Comparison of ENCODE assay signal across 1 cellular context in genomic region chr4:25859429-25860148, GRCh38.
TF ChIP-seq lines count a peak whose summit lies in the region.

No MANE protein-coding gene starts in this region.

TF ChIP-seq in GM12878, 131 proteins besides CTCF, POLR2A, EP300 and RAD21:
- TF ChIP-seq IKZF2 (IDR thresholded peaks at IDR 0.05) (peak; percentile 48 to 55; a peak in 2 of 4 replicates), WRNIP1 (IDR thresholded peaks at IDR 0.05; ENCODE audit: borderline replicate concordance, low read depth, low read length) (no peak), HCFC1 (IDR thresholded peaks at IDR 0.05; ENCODE audit: low read length) (no peak), MLLT1 (IDR thresholded peaks at IDR 0.05) (no peak), ESRRA (IDR thresholded peaks at IDR 0.05; ENCODE audit: low read length) (no peak), NBN (IDR thresholded peaks at IDR 0.05) (0 out of 2 replicates have a peak, but pooled peaks have one; percentile 24), ATF7 (IDR thresholded peaks at IDR 0.05; ENCODE audit: low read depth) (peak; percentile 83), PML (IDR thresholded peaks at IDR 0.05; ENCODE audit: low read length) (peak; percentile 52; the same call in 1 of the 2 replicates), RCOR1 (conservative IDR thresholded peaks at IDR 0.05; ENCODE audit: low read depth, low read length) (no peak), SRF (IDR thresholded peaks at IDR 0.05; ENCODE audit: low read depth in 2 of 2, low read length in 2 of 2) (no peak), MEF2A (IDR thresholded peaks at IDR 0.05; ENCODE audit: insufficient read depth, low read depth, low read length) (0 out of 2 replicates have a peak, but pooled peaks have one; percentile 38), TAF1 (IDR thresholded peaks at IDR 0.05; ENCODE audit: borderline replicate concordance, low read depth, low read length) (peak; percentile 45; the same call in 1 of the 2 replicates), SPI1 (IDR thresholded peaks at IDR 0.05; ENCODE audit: borderline replicate concordance, insufficient read depth, low read depth, low read length) (peak; percentile 85), ZZZ3 (IDR thresholded peaks at IDR 0.05; ENCODE audit: control insufficient read depth, insufficient read length, low read depth) (no peak), EZH2 (IDR thresholded peaks at IDR 0.05; ENCODE audit: borderline replicate concordance, control insufficient read depth, low read depth, low read length) (no peak), SMARCA5 (IDR thresholded peaks at IDR 0.05) (0 out of 2 replicates have a peak, but pooled peaks have one; percentile 14), CBFB (IDR thresholded peaks at IDR 0.05; ENCODE audit: low read depth) (peak; percentile 23; the same call in 1 of the 2 replicates), FOXM1 (IDR thresholded peaks at IDR 0.05; ENCODE audit: low read depth, low read length) (0 out of 2 replicates have a peak, but pooled peaks have one; percentile 48), GABPA (IDR thresholded peaks at IDR 0.05; ENCODE audit: low read depth) (peak; percentile 56; the same call in 1 of the 2 replicates), MTA2 (IDR thresholded peaks at IDR 0.05; ENCODE audit: low read depth) (peak; percentile 60; the same call in 1 of the 2 replicates), ATF2 (IDR thresholded peaks at IDR 0.05; ENCODE audit: low read length) (peak; percentile 73; the same call in 1 of the 2 replicates), NFYA (IDR thresholded peaks at IDR 0.05; ENCODE audit: borderline replicate concordance, low read depth, low read length) (no peak), NFIC (IDR thresholded peaks at IDR 0.05; ENCODE audit: low read depth, low read length) (0 out of 2 replicates have a peak, but pooled peaks have one; percentile 18), RUNX3 (IDR thresholded peaks at IDR 0.05; ENCODE audit: low read length) (peak; percentile 65), CREB1 (IDR thresholded peaks at IDR 0.05; ENCODE audit: low read depth) (0 out of 2 replicates have a peak, but pooled peaks have one; percentile 28), CREM (IDR thresholded peaks at IDR 0.05; ENCODE audit: low read depth) (peak; percentile 55; the same call in 1 of the 2 replicates)
